In genomic region chr1:109060707-109061106, GRCh38 we compare ENCODE assay signal across 14 cellular contexts. TPM values are rescaled to one million over a fixed set of nuclear protein-coding genes. Genes with fewer than 3 reads are reported as not detected.
A peak's percentile ranks its signal among the peaks of the same experiment; 100 is the strongest.
DNase-seq lines count a peak whose midpoint lies in the region; ATAC-seq, FAIRE-seq and TF ChIP-seq lines count a peak whose summit lies in the region.
"Had no signal": no experiment of that assay in that cellular context is flagged by ENCODE, and none has a peak within 500 bp of the region (broad histone marks: within the 10 kb centered on the region; RNA-seq: fewer than 3 reads in every experiment).

No MANE protein-coding gene starts in this region.

- FAIRE-seq in pancreas (lab: Jason Lieb, UNC) = no peak

- H3K27me3 ChIP-seq in left ventricle myocardium inferior (ENCODE audit: low read depth) (no peaks in the 10 kb centered on the region), right cardiac atrium (ENCODE audit: control insufficient read depth, insufficient read depth) (no peaks in the 10 kb centered on the region), left lung (no peaks in the 10 kb centered on the region), pancreas (no peaks in the 10 kb centered on the region), neuronal stem cell (ENCODE audit: control insufficient read depth in 3 of 3, insufficient read depth in 3 of 3, low read depth in 1 of 3, low read length in 3 of 3) (no peaks in the 10 kb centered on the region)
- H3K27me3 ChIP-seq: BLaER1 treated with 17β-estradiol and CSF1 and Interleukin-3, amounts not matched to agents 10 nM and 100 nM had no signal

- TF ChIP-seq CTCF in left ventricle myocardium inferior (IDR thresholded peaks at IDR 0.05; ENCODE audit: borderline replicate concordance) (no peak), left lung (IDR thresholded peaks at IDR 0.05) (no peak), pancreas (IDR thresholded peaks at IDR 0.05) (no peak)

- DNase-seq in left ventricle myocardium inferior (no peak), right cardiac atrium (no peak), left lung (no peak), pancreas (peak in 1 of 6 donors; percentile 24), neuronal stem cell (ENCODE audit: low spot score) (no peak), NK-92 (lab: John Stamatoyannopoulos, UW; ENCODE audit: unreplicated experiment) (no peak)
- DNase-seq: 8988T; CD4-positive, CD25-positive, alpha-beta regulatory T cell; DMS53; HCEC 1CT; HFFc6 had no signal

- H3K4ac ChIP-seq in neuronal stem cell (ENCODE audit: low read length) = no peak overlapping the region

- no peak overlapping the region for H2BK120ac ChIP-seq in neuronal stem cell (ENCODE audit: low read depth, low read length)

- no peak overlapping the region for H2BK5ac ChIP-seq in neuronal stem cell (ENCODE audit: low read length)

- 89% methylated on average over 7 of the region's 7 CpGs for WGBS in right cardiac atrium
- WGBS in pancreas, 2 donors = 31 to 38% methylated on average over 7 of the region's 7 CpGs
- no CpG with 5 or more reads among the region's 7 CpGs for WGBS in neuronal stem cell (ENCODE audit: extremely low coverage in 2 of 2, insufficient read length in 2 of 2, insufficient replicate concordance in 1 of 2), 2 donors

- peaks cover 31% of the 10 kb centered on the region for H3K36me3 ChIP-seq in left ventricle myocardium inferior
- H3K36me3 ChIP-seq in left lung = peaks cover 0 to 36% of the 10 kb centered on the region in 2 donors
- peaks cover 0 to 10% (median 0%) of the 10 kb centered on the region in 3 donors for H3K36me3 ChIP-seq in pancreas
- H3K36me3 ChIP-seq in neuronal stem cell (replicated peaks in 1 of 2; ENCODE audit: control insufficient read depth in 2 of 2, insufficient read depth in 2 of 2, low read length in 2 of 2) = peaks cover 0 to 26% of the 10 kb centered on the region in 2 donors

- H3K4me1 ChIP-seq in left ventricle myocardium inferior (no peaks in the 10 kb centered on the region), right cardiac atrium (ENCODE audit: control insufficient read depth, insufficient read depth, low read length) (no peaks in the 10 kb centered on the region), left lung (no peaks in the 10 kb centered on the region), pancreas (peaks cover 0 to 6% (median 0%) of the 10 kb centered on the region in 3 donors), neuronal stem cell (ENCODE audit: control insufficient read depth in 2 of 2, insufficient read depth in 1 of 2, low read depth in 1 of 2, low read length in 2 of 2) (no peaks in the 10 kb centered on the region)
- H3K4me1 ChIP-seq: BLaER1 treated with 17β-estradiol and CSF1 and Interleukin-3, amounts not matched to agents 10 nM and 100 nM had no signal

- no peak overlapping the region for H2BK12ac ChIP-seq in neuronal stem cell (ENCODE audit: low read length)

- H2BK15ac ChIP-seq in neuronal stem cell (ENCODE audit: low read length) = no peak overlapping the region

- H3K79me1 ChIP-seq in neuronal stem cell (ENCODE audit: low read depth, low read length) = no peaks in the 10 kb centered on the region

- H4K8ac ChIP-seq in neuronal stem cell (ENCODE audit: low read depth, low read length) = no peak overlapping the region

- H3K4me2 ChIP-seq in neuronal stem cell (ENCODE audit: insufficient read depth, low read length, poor library complexity, severe bottlenecking) = no peak overlapping the region
- H3K4me2 ChIP-seq: BLaER1 treated with 17β-estradiol and CSF1 and Interleukin-3, amounts not matched to agents 10 nM and 100 nM had no signal

- H3K9me3 ChIP-seq in left ventricle myocardium inferior (replicated peaks) (no peaks in the 10 kb centered on the region), right cardiac atrium (ENCODE audit: control insufficient read depth, low read length) (no peaks in the 10 kb centered on the region), left lung (no peaks in the 10 kb centered on the region), pancreas (no peaks in the 10 kb centered on the region), neuronal stem cell (replicated peaks in 1 of 2; ENCODE audit: control insufficient read depth in 2 of 2, insufficient read depth in 1 of 2, low read depth in 1 of 2, low read length in 2 of 2) (no peaks in the 10 kb centered on the region)
- H3K9me3 ChIP-seq: BLaER1 treated with 17β-estradiol and CSF1 and Interleukin-3, amounts not matched to agents 10 nM and 100 nM had no signal

- no peak overlapping the region for H2AFZ ChIP-seq in neuronal stem cell (ENCODE audit: low read length)

- no peak overlapping the region for H4K91ac ChIP-seq in neuronal stem cell (ENCODE audit: low read depth, low read length, poor library complexity)

- ATAC-seq in right cardiac atrium = no peak
- ATAC-seq in left lung = peak; percentile 29
- peak in 3 of 4 donors; percentile 63 to 83 (median 72) for ATAC-seq in pancreas
- ATAC-seq in HG03571 (IDR thresholded peaks at IDR 0.05; ENCODE audit: unreplicated experiment) = no peak

- H3K4me3 ChIP-seq in left ventricle myocardium inferior (no peak overlapping the region), right cardiac atrium (ENCODE audit: low read length) (no peak overlapping the region), left lung (no peak overlapping the region), pancreas (no peak overlapping the region), neuronal stem cell (ENCODE audit: low read length in 2 of 2) (no peak overlapping the region)
- H3K4me3 ChIP-seq: BLaER1 treated with 17β-estradiol and CSF1 and Interleukin-3, amounts not matched to agents 10 nM and 100 nM had no signal

- H3K18ac ChIP-seq in neuronal stem cell (ENCODE audit: low read length) = no peak overlapping the region

- H3K9ac ChIP-seq in neuronal stem cell (ENCODE audit: low read depth, low read length, poor library complexity) = no peak overlapping the region
- H3K9ac ChIP-seq: BLaER1 treated with 17β-estradiol and CSF1 and Interleukin-3, amounts not matched to agents 10 nM and 100 nM had no signal

- peak overlapping the region; percentile 4 for H3K27ac ChIP-seq in left ventricle myocardium inferior (replicated peaks)
- H3K27ac ChIP-seq in right cardiac atrium (ENCODE audit: low read length) = no peak overlapping the region
- H3K27ac ChIP-seq in left lung = no peak overlapping the region
- H3K27ac ChIP-seq in pancreas = peak overlapping the region in 1 of 4 donors; percentile 5
- no peak overlapping the region for H3K27ac ChIP-seq in neuronal stem cell (replicated peaks; ENCODE audit: low read length)
- H3K27ac ChIP-seq: BLaER1 treated with 17β-estradiol and CSF1 and Interleukin-3, amounts not matched to agents 10 nM and 100 nM; HL-60 had no signal

- intact Hi-C loops in left ventricle myocardium inferior (cut with micrococcal nuclease) = no loop called here
- intact Hi-C loops in right cardiac atrium (cut with DNase I) = no loop called here
- intact Hi-C loops in left lung (cut with DNase I) = no loop called here
- intact Hi-C loops in pancreas (cut with DNase I) = no loop called here

- no peak overlapping the region for H3K14ac ChIP-seq in neuronal stem cell (ENCODE audit: low read length)

- H2AK5ac ChIP-seq in neuronal stem cell (ENCODE audit: low read depth, low read length) = no peak overlapping the region

- H3K23ac ChIP-seq in neuronal stem cell (ENCODE audit: low read depth, low read length, poor library complexity) = no peak overlapping the region

RNA-seq across cellular contexts. Expression of gene TAF13, which starts 15.1 kb away (rescaled TPM):
- total RNA-seq in left ventricle myocardium inferior (71.6 TPM), right cardiac atrium (10 to 100 TPM; 59.2 to 67.3 (median 64.5) TPM), left lung (10 to 100 TPM; 46.9 to 66.7 TPM), pancreas (10 to 100 TPM in 4 of 6 donors, 1 to 10 TPM in 2; 7.2 to 18.8 (median 11.9) TPM)
- polyA plus RNA-seq in right cardiac atrium (56.7 TPM), pancreas (10 to 100 TPM; 11.4 to 15.9 TPM)
- polyA plus RNA-seq in neuronal stem cell (2013, experiment 1 of 2) = 23.3 TPM
- polyA plus RNA-seq in neuronal stem cell (2013, experiment 2 of 2) = 23.9 TPM

RNA-seq across cellular contexts. Expression of gene WDR47, which starts 18.8 kb away (rescaled TPM):
- total RNA-seq in left ventricle myocardium inferior = 20.0 TPM
- total RNA-seq in right cardiac atrium = 10 to 100 TPM; 14.6 to 19.0 (median 16.6) TPM
- polyA plus RNA-seq in right cardiac atrium = 5.2 TPM
- 10 to 100 TPM; 15.2 to 18.5 TPM for total RNA-seq in left lung
- 1 to 10 TPM; 3.8 to 7.1 (median 4.4) TPM for total RNA-seq in pancreas
- polyA plus RNA-seq in pancreas = 1 to 10 TPM; 1.9 to 3.8 TPM
- 3.1 TPM for polyA plus RNA-seq in neuronal stem cell (2013, experiment 1 of 2)
- polyA plus RNA-seq in neuronal stem cell (2013, experiment 2 of 2) = 3.2 TPM

RNA-seq across cellular contexts. Expression of gene TMEM167B, which starts 29.9 kb away (rescaled TPM):
- total RNA-seq in left ventricle myocardium inferior (30.3 TPM), right cardiac atrium (10 to 100 TPM; 38.2 to 60.6 (median 48.5) TPM), left lung (10 to 100 TPM; 38.0 to 40.7 TPM), pancreas (10 to 100 TPM; 15.9 to 25.7 (median 18.8) TPM)
- polyA plus RNA-seq in right cardiac atrium (17.1 TPM), pancreas (10 to 100 TPM in 1 of 2 donors, 1 to 10 TPM in 1; 6.4 to 15.7 TPM)
- 19.1 TPM for polyA plus RNA-seq in neuronal stem cell (2013, experiment 1 of 2)
- 19.8 TPM for polyA plus RNA-seq in neuronal stem cell (2013, experiment 2 of 2)

RNA-seq across cellular contexts. Expression of gene ELAPOR1, which starts 53.2 kb away (rescaled TPM):
- 0.19 TPM for total RNA-seq in left ventricle myocardium inferior
- total RNA-seq in right cardiac atrium = under 1 TPM; 0.28 to 0.51 (median 0.30) TPM
- polyA plus RNA-seq in right cardiac atrium = 0.18 TPM
- total RNA-seq in left lung = 1 to 10 TPM; 2.4 to 6.3 TPM
- total RNA-seq in pancreas = 100 to 1,000 TPM; 106 to 186 (median 155) TPM
- polyA plus RNA-seq in pancreas = 10 to 100 TPM; 46.9 to 82.8 TPM
- 1.1 TPM for polyA plus RNA-seq in neuronal stem cell (2013, experiment 1 of 2)
- 1.2 TPM for polyA plus RNA-seq in neuronal stem cell (2013, experiment 2 of 2)

Comparison
In these comparisons a context has a peak if more than half of its experiments do, and no peak if none do; other contexts are left out.
1. ATAC-seq: peak in left lung (single experiment) and pancreas (3 of 4); none in right cardiac atrium (0 of 2) and HG03571 (single experiment).